23 cellular contexts compared by ENCODE assay signal in genomic region chr4:104508224-104508623, GRCh38. TPM values are rescaled to one million over a fixed set of nuclear protein-coding genes. Genes with fewer than 3 reads are reported as not detected.
DNase-seq lines count a peak whose midpoint lies in the region; ATAC-seq and TF ChIP-seq lines count a peak whose summit lies in the region.
"Had no signal": no experiment of that assay in that cellular context is flagged by ENCODE, and none has a peak within 500 bp of the region (broad histone marks: within the 10 kb centered on the region; RNA-seq: fewer than 3 reads in every experiment).

No MANE protein-coding gene starts in this region.

- no peaks in the 10 kb centered on the region for H3K79me1 ChIP-seq in mesenchymal stem cell (replicated peaks; ENCODE audit: low read length, poor library complexity, severe bottlenecking)

- H4K91ac ChIP-seq in mesenchymal stem cell (ENCODE audit: low read length), result no peak overlapping the region

- intact Hi-C loops in right lobe of liver (cut with DNase I), result no loop called here

- H2BK15ac ChIP-seq in mesenchymal stem cell (ENCODE audit: low read depth, poor library complexity, severe bottlenecking), result no peak overlapping the region

- no peaks in the 10 kb centered on the region for H3K36me3 ChIP-seq in endodermal cell (ENCODE audit: control insufficient read depth, insufficient read depth, low read length)
- H3K36me3 ChIP-seq in hepatocyte (replicated peaks; ENCODE audit: insufficient read depth, low read depth), result no peaks in the 10 kb centered on the region
- H3K36me3 ChIP-seq in right lobe of liver, result no peaks in the 10 kb centered on the region
- H3K36me3 ChIP-seq in mesenchymal stem cell (ENCODE audit: control insufficient read depth in 1 of 2, insufficient read depth in 2 of 2, low read depth in 1 of 2, low read length in 2 of 2), result no peaks in the 10 kb centered on the region
- H3K36me3 ChIP-seq: BE2C, BLaER1 had no signal

- H3K9me2 ChIP-seq in hepatocyte (replicated peaks; ENCODE audit: insufficient read depth), result no peaks in the 10 kb centered on the region

- no peaks in the 10 kb centered on the region for H4K20me1 ChIP-seq in hepatocyte (ENCODE audit: insufficient read depth, poor library complexity, severe bottlenecking)
- H4K20me1 ChIP-seq: BLaER1 had no signal

- peak; percentile 86 to 94 (median 90) for ATAC-seq in right lobe of liver
- no peak for ATAC-seq in GM19467 (IDR thresholded peaks at IDR 0.05; ENCODE audit: unreplicated experiment)
- ATAC-seq: GM12878 had no signal

- 100% methylated on average over 1 of the region's 1 CpG for WGBS in endodermal cell (ENCODE audit: insufficient coverage in 1 of 2, insufficient read length in 1 of 2), 2 experiments
- WGBS in hepatocyte (ENCODE audit: low lambda C conversion rate, missing lambda C conversion rate), result 56% methylated on average over 1 of the region's 1 CpG
- 71% methylated on average over 1 of the region's 1 CpG for WGBS in right lobe of liver (ENCODE audit: insufficient coverage, low coverage, low lambda C conversion rate, missing lambda C conversion rate)
- no CpG with 5 or more reads among the region's 1 CpG for WGBS in mesenchymal stem cell

- H3K4me2 ChIP-seq in hepatocyte (peak overlapping the region; percentile 40), mesenchymal stem cell (ENCODE audit: low read length, poor library complexity, severe bottlenecking) (no peak overlapping the region)
- H3K4me2 ChIP-seq: BLaER1 had no signal

- no peak overlapping the region for H2BK12ac ChIP-seq in mesenchymal stem cell (ENCODE audit: low read length in 2 of 2)

- DNase-seq in endodermal cell (no peak), hepatocyte (ENCODE audit: low spot score) (no peak), right lobe of liver (no peak), mesenchymal stem cell (no peak)
- DNase-seq: 8988T; ACHN; BE2C; C1 segment of cervical spinal cord; CD4-positive, alpha-beta memory T cell; CD4-positive, CD25-positive, alpha-beta regulatory T cell; CD8-positive, alpha-beta memory T cell; COR-L47; DMS 273 treated with DMSO at 0.1 percent for 48 hours; DMS153; DMS53; DMS79; DND-41; EL; GDM1 had no signal

- H2BK120ac ChIP-seq in mesenchymal stem cell (ENCODE audit: low read depth, low read length), result no peak overlapping the region

- H3K27me3 ChIP-seq in endodermal cell (ENCODE audit: control insufficient read depth, insufficient read depth, low read length, poor library complexity, severe bottlenecking) (peaks cover 6% of the 10 kb centered on the region), hepatocyte (no peaks in the 10 kb centered on the region), right lobe of liver (no peaks in the 10 kb centered on the region), mesenchymal stem cell (ENCODE audit: control insufficient read depth in 1 of 2, insufficient read depth in 1 of 2, low read length in 2 of 2) (peaks cover 0 to 13% of the 10 kb centered on the region in 2 experiments)
- H3K27me3 ChIP-seq: BE2C, BLaER1 had no signal

- H3K27ac ChIP-seq in endodermal cell (ENCODE audit: low read depth, low read length), result no peak overlapping the region
- peak overlapping the region; percentile 81 for H3K27ac ChIP-seq in hepatocyte
- H3K27ac ChIP-seq in right lobe of liver, result no peak overlapping the region
- no peak overlapping the region for H3K27ac ChIP-seq in mesenchymal stem cell (ENCODE audit: low read length, poor library complexity, severe bottlenecking)
- H3K27ac ChIP-seq: BLaER1 had no signal

- TF ChIP-seq CTCF in endodermal cell (conservative IDR thresholded peaks at IDR 0.05) (no peak), hepatocyte (IDR thresholded peaks at IDR 0.05; ENCODE audit: poor library complexity) (no peak), right lobe of liver (IDR thresholded peaks at IDR 0.05) (no peak)

- no peak overlapping the region for H2AFZ ChIP-seq in hepatocyte
- H2AFZ ChIP-seq in mesenchymal stem cell (ENCODE audit: low read depth, low read length), result no peak overlapping the region

- no peak overlapping the region for H3K4me3 Mint-ChIP-seq in endodermal cell
- H3K4me3 Mint-ChIP-seq: CD14-positive monocyte; CD4-positive, alpha-beta memory T cell; CD4-positive, CD25-positive, alpha-beta regulatory T cell; CD8-positive, alpha-beta memory T cell had no signal

- no peak overlapping the region for H3K4ac ChIP-seq in mesenchymal stem cell (ENCODE audit: low read depth in 1 of 2, low read length in 2 of 2)

- H3K36me3 Mint-ChIP-seq in endodermal cell (ENCODE audit: low read depth), result no peaks in the 10 kb centered on the region
- H3K36me3 Mint-ChIP-seq: CD14-positive monocyte; CD4-positive, alpha-beta memory T cell; CD4-positive, CD25-positive, alpha-beta regulatory T cell; CD8-positive, alpha-beta memory T cell had no signal

- H3K4me1 Mint-ChIP-seq in endodermal cell, result no peaks in the 10 kb centered on the region
- H3K4me1 Mint-ChIP-seq: CD14-positive monocyte; CD4-positive, alpha-beta memory T cell; CD4-positive, CD25-positive, alpha-beta regulatory T cell; CD8-positive, alpha-beta memory T cell had no signal

- peaks cover 8% of the 10 kb centered on the region for H3K27me3 Mint-ChIP-seq in endodermal cell (ENCODE audit: insufficient read depth)

- H3K14ac ChIP-seq in mesenchymal stem cell (ENCODE audit: low read length in 2 of 2), result no peak overlapping the region

- no peak overlapping the region for H3K18ac ChIP-seq in mesenchymal stem cell (ENCODE audit: low read depth in 1 of 2, low read length in 2 of 2)

- no peak for TF ChIP-seq POLR2A in right lobe of liver (IDR thresholded peaks at IDR 0.05)

- H3K27ac Mint-ChIP-seq in endodermal cell, result no peak overlapping the region
- H3K27ac Mint-ChIP-seq: CD14-positive monocyte; CD4-positive, alpha-beta memory T cell; CD4-positive, CD25-positive, alpha-beta regulatory T cell; CD8-positive, alpha-beta memory T cell had no signal

- H3K79me2 ChIP-seq in hepatocyte, result no peaks in the 10 kb centered on the region

- H3K9me3 ChIP-seq in endodermal cell (ENCODE audit: control insufficient read depth, low read length) (no peaks in the 10 kb centered on the region), hepatocyte (ENCODE audit: low read depth) (no peaks in the 10 kb centered on the region), right lobe of liver (no peaks in the 10 kb centered on the region), mesenchymal stem cell (ENCODE audit: control insufficient read depth, low read length) (no peaks in the 10 kb centered on the region)
- H3K9me3 ChIP-seq: BE2C, BLaER1 had no signal

- H3K4me3 ChIP-seq in endodermal cell (ENCODE audit: low read length) (peak overlapping the region; percentile 10), hepatocyte (no peak overlapping the region), right lobe of liver (no peak overlapping the region), mesenchymal stem cell (ENCODE audit: insufficient read depth in 1 of 2, low read depth in 1 of 2, low read length in 2 of 2) (no peak overlapping the region)
- H3K4me3 ChIP-seq: BLaER1, GM12878 had no signal

- no peak overlapping the region for H3K23ac ChIP-seq in mesenchymal stem cell (ENCODE audit: low read length in 2 of 2)

- no peak overlapping the region for H2AK5ac ChIP-seq in mesenchymal stem cell (ENCODE audit: low read length, severe bottlenecking)

- no peaks in the 10 kb centered on the region for H3K9me3 Mint-ChIP-seq in endodermal cell
- H3K9me3 Mint-ChIP-seq: CD8-positive, alpha-beta memory T cell had no signal

- no peak overlapping the region for H2BK5ac ChIP-seq in mesenchymal stem cell (ENCODE audit: low read depth, low read length, poor library complexity, severe bottlenecking)

- H4K8ac ChIP-seq in mesenchymal stem cell (ENCODE audit: low read length), result no peak overlapping the region

- H3K4me1 ChIP-seq in endodermal cell (ENCODE audit: control insufficient read depth, insufficient read depth, low read length), result peaks cover 7% of the 10 kb centered on the region
- H3K4me1 ChIP-seq in hepatocyte (ENCODE audit: insufficient read depth), result peaks cover 24% of the 10 kb centered on the region
- H3K4me1 ChIP-seq in right lobe of liver, result peaks cover 0 to 12% (median 5%) of the 10 kb centered on the region in 4 donors
- H3K4me1 ChIP-seq in mesenchymal stem cell (ENCODE audit: control insufficient read depth, insufficient read depth, low read depth, low read length), result no peaks in the 10 kb centered on the region
- H3K4me1 ChIP-seq: BLaER1 had no signal

- H3K9ac ChIP-seq in endodermal cell (ENCODE audit: extremely low read depth, low read length, poor library complexity, severe bottlenecking) (no peak overlapping the region), mesenchymal stem cell (ENCODE audit: low read length) (no peak overlapping the region)
- H3K9ac ChIP-seq: BLaER1 had no signal

RNA-seq across cellular contexts. Expression of gene CXXC4, which starts 13.5 kb away (rescaled TPM):
- total RNA-seq in endodermal cell (10 to 100 TPM in 1 of 2 donors, 1 to 10 TPM in 1; 5.6 to 12.4 TPM), hepatocyte (9.2 and 14.9 TPM in 2 replicates), right lobe of liver (1 to 10 TPM in 2 of 6 experiments, under 1 TPM in 4; 0.29 to 1.0 (median 0.89) TPM)
- 27.2 TPM for polyA plus RNA-seq in endodermal cell (2013, experiment 1 of 2)
- polyA plus RNA-seq in endodermal cell (2013, experiment 2 of 2), result 28.9 TPM
- 2.6 and 2.8 TPM in 2 replicates for polyA plus RNA-seq in hepatocyte
- polyA plus RNA-seq in mesenchymal stem cell (2013, experiment 1 of 2), result 1.8 TPM
- polyA plus RNA-seq in mesenchymal stem cell (2013, experiment 2 of 2), result 1.7 TPM
- total RNA-seq: CD4-positive, CD25-positive, alpha-beta regulatory T cell; CD8-positive, alpha-beta memory T cell had no signal
- polyA plus RNA-seq: CD14-positive monocyte; CD4-positive, alpha-beta memory T cell; CD4-positive, CD25-positive, alpha-beta regulatory T cell had no signal
